In genomic region chr10:46567151-46567550, GRCh38 we compare ENCODE assay signal across 11 cellular contexts. TPM values are rescaled to one million over a fixed set of nuclear protein-coding genes. Genes with fewer than 3 reads are reported as not detected.
"Had no signal": no experiment of that assay in that cellular context is flagged by ENCODE, and none has a peak within 500 bp of the region (broad histone marks: within the 10 kb centered on the region; RNA-seq: fewer than 3 reads in every experiment).

No MANE protein-coding gene starts in this region.

RNA-seq across cellular contexts. Expression of gene GPRIN2, which starts 10.7 kb away (rescaled TPM):
- total RNA-seq: activated CD4-positive, alpha-beta memory T cell treated with anti-CD3 and anti-CD28 coated beads, Interleukin-2, amount 10 ng/mL, durations not matched to agents 7 days and 5 days; activated CD4-positive, alpha-beta T cell treated with anti-CD3 and anti-CD28 coated beads for 36 hours; activated CD4-positive, alpha-beta T cell treated with anti-CD3 and anti-CD28 coated beads, Interleukin-2, amount 10 ng/mL, durations not matched to agents 7 days and 5 days; activated CD8-positive, alpha-beta memory T cell treated with anti-CD3 and anti-CD28 coated beads, Interleukin-2, amount 10 ng/mL, durations not matched to agents 7 days and 5 days; activated CD8-positive, alpha-beta T cell treated with anti-CD3 and anti-CD28 coated beads, Interleukin-2, amount 10 ng/mL, durations not matched to agents 7 days and 5 days; activated naive CD8-positive, alpha-beta T cell treated with anti-CD3 and anti-CD28 coated beads, Interleukin-2, amount 10 ng/mL, durations not matched to agents 7 days and 5 days; activated T-helper 2 cell treated with anti-CD3 and anti-CD28 coated beads, Interferon-gamma antibody, Interleukin-2, Interleukin-4, amounts not matched to agents 10 μg/mL and 5 μg/mL and 100 μg/mL, durations not matched to agents 14 hours and 24 hours and 36 hours; T-cell; T-helper 1 cell treated with Interleukin-12 subunit alpha and Interleukin-12 subunit beta and Interleukin-4 antibody, amounts not matched to agents 30 ng/mL and 1 ng/mL, for 36 hours; T-helper 17 cell; T-helper 2 cell treated with Interferon-gamma antibody and Interleukin-4, amounts not matched to agents 100 ng/mL and 5 ng/mL, for 36 hours had no signal
